In the genomic region with DNA sequence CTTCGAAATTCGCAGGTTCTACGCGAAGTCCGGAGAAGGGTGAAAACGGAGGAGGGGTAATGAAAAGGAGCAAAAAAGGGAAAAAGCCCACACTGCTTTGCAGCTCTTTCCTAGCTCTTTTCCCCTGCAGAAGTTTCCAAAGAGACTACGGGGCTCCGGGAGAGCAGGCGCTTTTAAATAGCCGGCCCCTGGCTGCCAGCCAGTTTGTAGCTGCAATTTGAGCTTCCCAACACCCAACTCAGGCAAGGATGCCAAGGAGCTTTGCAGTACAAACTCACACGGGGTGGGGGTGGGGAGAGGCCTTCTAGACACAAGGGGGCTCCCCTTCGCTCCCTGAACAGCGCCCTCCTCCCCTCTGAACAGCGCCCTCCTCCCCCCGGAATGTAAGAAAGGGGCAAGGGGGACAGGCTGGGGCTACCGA, we compare ENCODE assay signal across 8 cellular contexts. TPM values are rescaled to one million over a fixed set of nuclear protein-coding genes. Genes with fewer than 3 reads are reported as not detected.
DNase-seq lines count a peak whose midpoint lies in the region; ATAC-seq and TF ChIP-seq lines count a peak whose summit lies in the region.

A gene with protein sequence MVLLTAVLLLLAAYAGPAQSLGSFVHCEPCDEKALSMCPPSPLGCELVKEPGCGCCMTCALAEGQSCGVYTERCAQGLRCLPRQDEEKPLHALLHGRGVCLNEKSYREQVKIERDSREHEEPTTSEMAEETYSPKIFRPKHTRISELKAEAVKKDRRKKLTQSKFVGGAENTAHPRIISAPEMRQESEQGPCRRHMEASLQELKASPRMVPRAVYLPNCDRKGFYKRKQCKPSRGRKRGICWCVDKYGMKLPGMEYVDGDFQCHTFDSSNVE (minus strand): TSS at position 149 of the 421 bp plus-strand sequence. CDS start 774 bp downstream, outside the sequence.

- no peak for ATAC-seq in naive thymus-derived CD8-positive, alpha-beta T cell
- ATAC-seq in GM19452 (IDR thresholded peaks at IDR 0.05; ENCODE audit: unreplicated experiment), result no peak
- no peak for ATAC-seq in HG03025 (IDR thresholded peaks at IDR 0.05; ENCODE audit: low FRiP score, unreplicated experiment)

- peak within 1 kb of the TSS; percentile 100 for H3K4me2 ChIP-seq in MM.1S (ENCODE audit: low read depth, low read length)

- no peak within 1 kb of the TSS for H3K9ac ChIP-seq in MM.1S (ENCODE audit: low read length)

- H3K9me3 ChIP-seq in MM.1S (replicated peaks; ENCODE audit: insufficient read depth, low read length), result no peaks in the 10 kb centered on the region

- POLR2A ChIA-PET in naive thymus-derived CD8-positive, alpha-beta T cell (lab: Charles Lee), result no interaction called here

- H3K4me1 ChIP-seq in MM.1S (ENCODE audit: low read length), result no peaks in the 10 kb centered on the region

- H3K36me3 Mint-ChIP-seq in naive thymus-derived CD8-positive, alpha-beta T cell, result peaks cover 0 to 2% (median 0%) of the 10 kb centered on the region in 3 donors

- no peak within 1 kb of the TSS for H3K27ac ChIP-seq in MM.1S (ENCODE audit: low read length)

- peaks cover 0 to 2% (median 0%) of the 10 kb centered on the region in 9 donors for H3K9me3 Mint-ChIP-seq in naive thymus-derived CD8-positive, alpha-beta T cell

- H3K27ac Mint-ChIP-seq in naive thymus-derived CD8-positive, alpha-beta T cell, result peak within 1 kb of the TSS in 1 of 10 donors; percentile 18

- no peaks in the 10 kb centered on the region for H3K9me2 ChIP-seq in MM.1S (replicated peaks; ENCODE audit: insufficient read depth, low read length)

- H3F3A ChIP-seq in MM.1S (ENCODE audit: insufficient read depth, low read length), result peaks cover 7% of the 10 kb centered on the region; the same call in 1 of the 2 replicates

- peak within 1 kb of the TSS; percentile 71 to 92 (median 82) for H3K4me3 Mint-ChIP-seq in naive thymus-derived CD8-positive, alpha-beta T cell

- TF ChIP-seq CTCF in AG10803 (conservative IDR thresholded peaks at IDR 0.05; ENCODE audit: low read length), result peak; percentile 19
- TF ChIP-seq CTCF in MM.1S (IDR thresholded peaks at IDR 0.05; ENCODE audit: low read length), result no peak
- 0 out of 2 replicates have a peak, but pooled peaks have one; percentile 17 for TF ChIP-seq CTCF in WI38 (IDR thresholded peaks at IDR 0.05; ENCODE audit: low read depth, low read length)
- no peak for TF ChIP-seq CTCF in fibroblast of villous mesenchyme (IDR thresholded peaks at IDR 0.05; ENCODE audit: insufficient read depth, low read depth, low read length)

- peaks cover 20% of the 10 kb centered on the region for H3K27me3 ChIP-seq in MM.1S (replicated peaks; ENCODE audit: insufficient read depth, low read length)

- H3K79me2 ChIP-seq in MM.1S (ENCODE audit: low read length), result no peaks in the 10 kb centered on the region

- 0 out of 2 replicates have a peak within 1 kb of the TSS, but pooled peaks have one; percentile 34 for H2AFZ ChIP-seq in MM.1S (ENCODE audit: low read length)

- H3K36me3 ChIP-seq in MM.1S (replicated peaks; ENCODE audit: insufficient read depth, low read length), result no peaks in the 10 kb centered on the region

- peak within 1 kb of the TSS; percentile 70 for H3K4me3 ChIP-seq in AG10803 (ENCODE audit: low read length)
- peak within 1 kb of the TSS; percentile 69 for H3K4me3 ChIP-seq in MM.1S (ENCODE audit: low read length)
- H3K4me3 ChIP-seq in WI38 (ENCODE audit: low read depth, low read length), result peak within 1 kb of the TSS; percentile 96
- H3K4me3 ChIP-seq in fibroblast of villous mesenchyme (ENCODE audit: low read depth, low read length), result peak within 1 kb of the TSS; percentile 62

- H4K20me1 ChIP-seq in MM.1S (ENCODE audit: insufficient read depth, low read length), result no peaks in the 10 kb centered on the region

- DNase-seq in AG10803 (ENCODE audit: low read depth) (peak; percentile 71), MM.1S (no peak), fibroblast of villous mesenchyme (ENCODE audit: low read depth) (peak; percentile 92), DMS114 treated with DMSO at 0.1 percent for 48 hours (lab: John Stamatoyannopoulos, UW; ENCODE audit: unreplicated experiment) (no peak)
- no peak for DNase-seq in naive thymus-derived CD8-positive, alpha-beta T cell

- H3K27me3 Mint-ChIP-seq in naive thymus-derived CD8-positive, alpha-beta T cell, result peaks cover 26 to 75% (median 45%) of the 10 kb centered on the region in 5 donors

- H3K4me1 Mint-ChIP-seq in naive thymus-derived CD8-positive, alpha-beta T cell, result peaks cover 21 to 51% (median 35%) of the 10 kb centered on the region in 4 donors

RNA-seq across cellular contexts. Expression of the gene that starts here (rescaled TPM):
- total RNA-seq in fibroblast of villous mesenchyme, result 644 and 754 TPM in 2 replicates
- not detected for total RNA-seq in naive thymus-derived CD8-positive, alpha-beta T cell
- polyA plus RNA-seq in naive thymus-derived CD8-positive, alpha-beta T cell, result not detected

Comparison
In these comparisons a context has a peak if more than half of its experiments do, and no peak if none do; other contexts are left out.
1. RNA of the gene that starts here (total RNA-seq): 644 to 754 TPM in fibroblast of villous mesenchyme; not detected in naive thymus-derived CD8-positive, alpha-beta T cell; every median in the first group is over 100 times any median in the second.
2. DNase-seq: peak in AG10803 (single experiment) and fibroblast of villous mesenchyme (single experiment); none in MM.1S (single experiment), naive thymus-derived CD8-positive, alpha-beta T cell (0 of 10) and DMS114 treated with DMSO at 0.1 percent for 48 hours (single experiment).
3. CTCF ChIP-seq: peak in AG10803 (single experiment) and WI38 (single experiment); none in MM.1S (single experiment) and fibroblast of villous mesenchyme (single experiment).
4. Peak in every context shown above with its lines, with median percentiles within 50 percentile points of each other: H3K4me3 ChIP-seq.